ENCODE assay signal across 8 cellular contexts in genomic region chr14:100192250-100192671, GRCh38. TPM values are rescaled to one million over a fixed set of nuclear protein-coding genes. Genes with fewer than 3 reads are reported as not detected.
A peak's percentile ranks its signal among the peaks of the same experiment; 100 is the strongest.
DNase-seq lines count a peak whose midpoint lies in the region; ATAC-seq, FAIRE-seq and TF ChIP-seq lines count a peak whose summit lies in the region.

No MANE protein-coding gene starts in this region.

- H3K27me3 Mint-ChIP-seq in activated T-cell treated with anti-CD3 and anti-CD28 coated beads, Interleukin-2, amount 50 U/mL, for 72 hours (ENCODE audit: low read depth) = no peaks in the 10 kb centered on the region

- FAIRE-seq in GM12892 (lab: Jason Lieb, UNC) = no peak

- TF ChIP-seq POLR2A in GM12892 (IDR thresholded peaks at IDR 0.05; ENCODE audit: low read depth, low read length) = no peak

- intact Hi-C loops in left ventricle myocardium superior (cut with micrococcal nuclease) = no loop called here

- H3K4me1 Mint-ChIP-seq in activated T-cell treated with anti-CD3 and anti-CD28 coated beads, Interleukin-2, amount 50 U/mL, for 72 hours (ENCODE audit: low read depth) = peaks cover 11% of the 10 kb centered on the region

- no peaks in the 10 kb centered on the region for H3K36me3 Mint-ChIP-seq in activated T-cell treated with anti-CD3 and anti-CD28 coated beads, Interleukin-2, amount 50 U/mL, for 72 hours (ENCODE audit: insufficient read depth in 2 of 2)

- DNase-seq in HFF-Myc (ENCODE audit: extremely low read depth, low read depth) (no peak), left ventricle myocardium superior (peak; percentile 55), DMS79 treated with DMSO at 0.1 percent for 48 hours (lab: John Stamatoyannopoulos, UW) (no peak), EL (no peak), GM12892 (ENCODE audit: insufficient read length) (no peak)
- DNase-seq in activated T-cell treated with anti-CD3 and anti-CD28 coated beads, Interleukin-2, amount 50 U/mL, for 72 hours = peak; percentile 12 to 19
- DNase-seq in stimulated activated CD8-positive, alpha-beta memory T cell treated with anti-CD3 and anti-CD28 coated beads, Interleukin-4, amount 100 ng/mL, for 48 hours = peak; percentile 37

- ATAC-seq in activated T-cell treated with anti-CD3 and anti-CD28 coated beads, Interleukin-2, amount 50 U/mL, for 72 hours (replicated peaks in 1 of 2) = no peak
- ATAC-seq in left ventricle myocardium superior (peak; percentile 2), GM21367 (IDR thresholded peaks at IDR 0.05; ENCODE audit: unreplicated experiment) (no peak)

- H3K4me3 ChIP-seq in HFF-Myc (replicated peaks; ENCODE audit: low read depth, low read length) = peak overlapping the region; percentile 17; the same call in 1 of the 2 replicates

- H3K9me3 Mint-ChIP-seq in activated T-cell treated with anti-CD3 and anti-CD28 coated beads, Interleukin-2, amount 50 U/mL, for 72 hours = no peaks in the 10 kb centered on the region

- peak overlapping the region; percentile 74 for H3K27ac Mint-ChIP-seq in activated T-cell treated with anti-CD3 and anti-CD28 coated beads, Interleukin-2, amount 50 U/mL, for 72 hours

- H3K4me3 Mint-ChIP-seq in activated T-cell treated with anti-CD3 and anti-CD28 coated beads, Interleukin-2, amount 50 U/mL, for 72 hours = peak overlapping the region; percentile 80 to 81

- TF ChIP-seq CTCF in HFF-Myc (IDR thresholded peaks at IDR 0.05; ENCODE audit: low read depth, low read length, missing control alignments) = no peak

RNA-seq across cellular contexts. Expression of gene DEGS2, which starts 32.8 kb away (rescaled TPM):
- total RNA-seq in activated T-cell treated with anti-CD3 and anti-CD28 coated beads, Interleukin-2, amount 50 U/mL, for 72 hours = 1 to 10 TPM; 1.8 to 4.2 TPM
- total RNA-seq in left ventricle myocardium superior = not detected
- polyA plus RNA-seq in GM12892 (2012; ENCODE audit: missing spikeins) = 0.17 TPM

RNA-seq across cellular contexts. Expression of gene YY1, which starts 46.7 kb away (rescaled TPM):
- 10 to 100 TPM; 93.0 to 99.8 TPM for total RNA-seq in activated T-cell treated with anti-CD3 and anti-CD28 coated beads, Interleukin-2, amount 50 U/mL, for 72 hours
- 48.1 TPM for total RNA-seq in left ventricle myocardium superior
- 56.6 TPM for polyA plus RNA-seq in GM12892 (2012; ENCODE audit: missing spikeins)

Comparison
In these comparisons a context has a peak if more than half of its experiments do, and no peak if none do; other contexts are left out.
1. DNase-seq: peak in activated T-cell treated with anti-CD3 and anti-CD28 coated beads, Interleukin-2, amount 50 U/mL, for 72 hours (2 of 2), left ventricle myocardium superior (single experiment) and stimulated activated CD8-positive, alpha-beta memory T cell treated with anti-CD3 and anti-CD28 coated beads, Interleukin-4, amount 100 ng/mL, for 48 hours (single experiment); none in HFF-Myc (single experiment), DMS79 treated with DMSO at 0.1 percent for 48 hours (single experiment), EL (single experiment) and GM12892 (single experiment).